Comparison of ENCODE assay signal across 17 cellular contexts in the genomic region with DNA sequence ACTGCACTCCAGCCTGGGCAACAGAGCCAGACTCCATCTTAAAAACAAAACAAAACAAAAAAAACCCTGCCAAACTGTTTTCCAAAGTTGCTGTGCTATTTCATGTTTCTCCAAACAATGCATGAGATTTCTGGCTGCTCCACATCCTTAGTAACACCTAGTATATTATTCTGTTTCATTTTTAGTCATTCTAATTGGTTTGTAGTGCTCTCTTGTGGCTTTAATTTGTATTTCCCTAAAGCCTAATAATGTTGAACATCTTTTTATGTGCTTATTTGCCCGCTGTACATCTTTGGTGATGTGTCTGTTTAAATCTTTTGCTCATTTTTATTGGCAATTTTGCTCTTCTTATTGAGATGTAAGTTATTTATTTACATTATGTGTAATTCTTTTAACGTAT. TPM values are rescaled to one million over a fixed set of nuclear protein-coding genes. Genes with fewer than 3 reads are reported as not detected.
DNase-seq lines count a peak whose midpoint lies in the region; ATAC-seq and TF ChIP-seq lines count a peak whose summit lies in the region.
"Had no signal": no experiment of that assay in that cellular context is flagged by ENCODE, and none has a peak within 500 bp of the region (broad histone marks: within the 10 kb centered on the region; RNA-seq: fewer than 3 reads in every experiment).

No MANE protein-coding gene starts in this region.

- H3K4me2 ChIP-seq in OCI-LY3 (ENCODE audit: low read length), result no peak overlapping the region

- TF ChIP-seq RAD21 in liver (IDR thresholded peaks at IDR 0.05), result peak; percentile 12 to 38

- peaks cover 57% of the 10 kb centered on the region for H3K27me3 Mint-ChIP-seq in chondrocyte (ENCODE audit: low read depth)

- no peaks in the 10 kb centered on the region for H3K4me1 Mint-ChIP-seq in chondrocyte (ENCODE audit: low read depth)
- H3K4me1 Mint-ChIP-seq: activated naive CD4-positive, alpha-beta T cell treated with anti-CD3 and anti-CD28 coated beads, Interleukin-2, amount 50 U/mL, for 24 hours had no signal

- no peaks in the 10 kb centered on the region for H3K36me3 ChIP-seq in liver (ENCODE audit: control insufficient read depth in 4 of 4, insufficient read depth in 3 of 4, low read depth in 1 of 4, low read length in 3 of 4)
- H3K36me3 ChIP-seq in right lobe of liver, result no peaks in the 10 kb centered on the region
- no peaks in the 10 kb centered on the region for H3K36me3 ChIP-seq in OCI-LY3 (replicated peaks; ENCODE audit: low read depth, low read length)
- no peaks in the 10 kb centered on the region for H3K36me3 ChIP-seq in upper lobe of right lung
- H3K36me3 ChIP-seq: gastroesophageal sphincter, neutrophil, stomach had no signal

- ATAC-seq in right lobe of liver (no peak), upper lobe of right lung (no peak), HG02610 (IDR thresholded peaks at IDR 0.05; ENCODE audit: unreplicated experiment) (no peak)
- ATAC-seq: gastroesophageal sphincter had no signal

- H3K9ac ChIP-seq in liver (ENCODE audit: low read depth in 1 of 2, low read length in 2 of 2) (no peak overlapping the region), OCI-LY3 (ENCODE audit: low read length) (no peak overlapping the region)

- no peak for TF ChIP-seq POLR2A in right lobe of liver (IDR thresholded peaks at IDR 0.05)

- no peaks in the 10 kb centered on the region for H3K79me2 ChIP-seq in OCI-LY3 (ENCODE audit: low read length)

- H3K4me3 ChIP-seq in liver (ENCODE audit: low read depth in 1 of 3, low read length in 3 of 3) (no peak overlapping the region), right lobe of liver (no peak overlapping the region), OCI-LY3 (ENCODE audit: low read length) (no peak overlapping the region), upper lobe of right lung (no peak overlapping the region)
- H3K4me3 ChIP-seq: gastroesophageal sphincter, stomach had no signal

- peaks cover 0 to 9% (median 2%) of the 10 kb centered on the region in 4 donors for H3K9me3 ChIP-seq in liver (ENCODE audit: control insufficient read depth in 4 of 4, low read length in 3 of 4)
- no peaks in the 10 kb centered on the region for H3K9me3 ChIP-seq in right lobe of liver
- H3K9me3 ChIP-seq in OCI-LY3 (ENCODE audit: insufficient read depth, low read length), result 0 out of 2 replicates have a peak, but pooled peaks cover 8% of the 10 kb centered on the region
- H3K9me3 ChIP-seq in upper lobe of right lung, result no peaks in the 10 kb centered on the region
- H3K9me3 ChIP-seq: neutrophil had no signal

- no peak overlapping the region for H2AFZ ChIP-seq in OCI-LY3 (ENCODE audit: low read depth, low read length)

- H3K27me3 ChIP-seq in liver (ENCODE audit: control insufficient read depth in 4 of 4, insufficient read depth in 4 of 4, low read length in 3 of 4) (no peaks in the 10 kb centered on the region), right lobe of liver (no peaks in the 10 kb centered on the region), OCI-LY3 (ENCODE audit: low read depth, low read length) (no peaks in the 10 kb centered on the region), upper lobe of right lung (peaks cover 3% of the 10 kb centered on the region)

- H3K36me3 Mint-ChIP-seq in chondrocyte (ENCODE audit: low read depth), result peaks cover 3% of the 10 kb centered on the region

- no peaks in the 10 kb centered on the region for H4K20me1 ChIP-seq in OCI-LY3 (ENCODE audit: insufficient read depth, low read length)

- H3K27ac ChIP-seq in liver (ENCODE audit: low read depth in 1 of 2, low read length in 2 of 2) (no peak overlapping the region), right lobe of liver (no peak overlapping the region), OCI-LY3 (ENCODE audit: low read length) (no peak overlapping the region), upper lobe of right lung (no peak overlapping the region)
- H3K27ac ChIP-seq: gastroesophageal sphincter, neutrophil, stomach had no signal

- H3K4me1 ChIP-seq in liver (ENCODE audit: control insufficient read depth in 4 of 4, insufficient read depth in 4 of 4, low read length in 3 of 4) (peaks cover 0 to 8% (median 7%) of the 10 kb centered on the region in 4 donors), right lobe of liver (no peaks in the 10 kb centered on the region), OCI-LY3 (ENCODE audit: low read length) (peaks cover 13% of the 10 kb centered on the region), upper lobe of right lung (peaks cover 7% of the 10 kb centered on the region)

- no peak for DNase-seq in right lobe of liver
- no peak for DNase-seq in chondrocyte (ENCODE audit: low spot score)
- DNase-seq in upper lobe of right lung, result no peak
- no peak for DNase-seq in cerebellar cortex (ENCODE audit: low spot score)
- no peak for DNase-seq in pons (ENCODE audit: low spot score)
- DNase-seq: activated CD4-positive, CD25-positive, alpha-beta regulatory T cell treated with anti-CD3 and anti-CD28 coated beads, Interleukin-2, amount 50 U/mL, for 72 hours; DMS79 treated with DMSO at 0.1 percent for 48 hours; mesenchymal stem cell; NCI-H2171; small intestine; stomach had no signal

- no peak overlapping the region for H3K4me3 Mint-ChIP-seq in chondrocyte (ENCODE audit: unreplicated experiment)
- H3K4me3 Mint-ChIP-seq: activated naive CD4-positive, alpha-beta T cell treated with anti-CD3 and anti-CD28 coated beads, Interleukin-2, amount 50 U/mL, for 24 hours had no signal

- no peak overlapping the region for H3K27ac Mint-ChIP-seq in chondrocyte (ENCODE audit: unreplicated experiment)
- H3K27ac Mint-ChIP-seq: activated naive CD4-positive, alpha-beta T cell treated with anti-CD3 and anti-CD28 coated beads, Interleukin-2, amount 50 U/mL, for 24 hours had no signal

- intact Hi-C loops in right lobe of liver (cut with DNase I) (no loop called here), upper lobe of right lung (cut with DNase I) (no loop called here)

- 80% methylated on average over 2 of the region's 2 CpGs for WGBS in liver
- 58% methylated on average over 2 of the region's 2 CpGs for WGBS in right lobe of liver (ENCODE audit: insufficient coverage, low coverage, low lambda C conversion rate, missing lambda C conversion rate)

- no peak for TF ChIP-seq CTCF in liver (IDR thresholded peaks at IDR 0.05; ENCODE audit: low read depth, low read length, missing input control)
- no peak for TF ChIP-seq CTCF in right lobe of liver (IDR thresholded peaks at IDR 0.05)
- peak; percentile 39 for TF ChIP-seq CTCF in OCI-LY3 (IDR thresholded peaks at IDR 0.05; ENCODE audit: low read depth, low read length)
- peak; percentile 72 for TF ChIP-seq CTCF in chondrocyte (IDR thresholded peaks at IDR 0.05)
- TF ChIP-seq CTCF in upper lobe of right lung (IDR thresholded peaks at IDR 0.05), result peak; percentile 23

- peaks cover 8% of the 10 kb centered on the region for H3K9me3 Mint-ChIP-seq in chondrocyte (ENCODE audit: low read depth)
- H3K9me3 Mint-ChIP-seq: activated naive CD4-positive, alpha-beta T cell treated with anti-CD3 and anti-CD28 coated beads, Interleukin-2, amount 50 U/mL, for 24 hours had no signal

TF ChIP-seq in liver, 16 proteins besides CTCF, POLR2A, EP300 and RAD21 (continues in another document):
- TF ChIP-seq RXRA (IDR thresholded peaks at IDR 0.05) (no peak), ZBTB33 (IDR thresholded peaks at IDR 0.05) (no peak), JUND (IDR thresholded peaks at IDR 0.05) (no peak), HNF4G (IDR thresholded peaks at IDR 0.05) (no peak), NR2F2 (IDR thresholded peaks at IDR 0.05) (no peak), GABPA (IDR thresholded peaks at IDR 0.05 in 1 of 2, conservative IDR thresholded peaks at IDR 0.05 in 1 of 2) (no peak), TAF1 (conservative IDR thresholded peaks at IDR 0.05) (no peak), YY1 (IDR thresholded peaks at IDR 0.05) (no peak), SP1 (IDR thresholded peaks at IDR 0.05) (no peak), HNF4A (conservative IDR thresholded peaks at IDR 0.05) (no peak), FOXA1 (IDR thresholded peaks at IDR 0.05) (no peak), FOXA2 (IDR thresholded peaks at IDR 0.05) (no peak)
- TF ChIP-seq, protein P1, sequence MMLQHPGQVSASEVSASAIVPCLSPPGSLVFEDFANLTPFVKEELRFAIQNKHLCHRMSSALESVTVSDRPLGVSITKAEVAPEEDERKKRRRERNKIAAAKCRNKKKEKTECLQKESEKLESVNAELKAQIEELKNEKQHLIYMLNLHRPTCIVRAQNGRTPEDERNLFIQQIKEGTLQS (IDR thresholded peaks at IDR 0.05), result no peak

RNA-seq across cellular contexts. Expression of gene TTC1, which starts 18.4 kb away (rescaled TPM):
- 10 to 100 TPM; 18.0 to 18.4 TPM for total RNA-seq in liver
- 10 to 100 TPM; 26.0 to 35.5 TPM for polyA plus RNA-seq in liver
- 10 to 100 TPM; 19.8 to 28.6 (median 24.8) TPM for total RNA-seq in right lobe of liver
- total RNA-seq in chondrocyte, result 41.1 to 47.8 TPM (median 42.0 TPM) in 3 replicates
- total RNA-seq in upper lobe of right lung, result 39.6 TPM

Comparison
In these comparisons a context has a peak if more than half of its experiments do, and no peak if none do; other contexts are left out.
1. CTCF ChIP-seq: peak in OCI-LY3 (single experiment), chondrocyte (single experiment) and upper lobe of right lung (single experiment); none in liver (single experiment) and right lobe of liver (0 of 4).